Comparison of ENCODE assay signal across 8 cellular contexts in genomic region chr12:126784328-126784921, GRCh38.
DNase-seq lines count a peak whose midpoint lies in the region; ATAC-seq and TF ChIP-seq lines count a peak whose summit lies in the region.

No MANE protein-coding gene starts in this region.

- ATAC-seq in HG02870 (IDR thresholded peaks at IDR 0.05; ENCODE audit: unreplicated experiment) (no peak), HG02610 (IDR thresholded peaks at IDR 0.05; ENCODE audit: unreplicated experiment) (no peak), sciatic nerve (no peak)

- TF ChIP-seq CTCF in LNCAP (IDR thresholded peaks at IDR 0.05) = peak; percentile 50; the same call in 1 of the 2 replicates

- DNase-seq in GM04503 (ENCODE audit: low read depth) (peak; percentile 4), T1000 (lab: John Stamatoyannopoulos, UW) (peak; percentile 12), fibroblast of peridontal ligament (ENCODE audit: extremely low read depth) (peak; percentile 56), retina (peak; percentile 57), sciatic nerve (ENCODE audit: low spot score) (no peak)

- intact Hi-C loops in sciatic nerve (cut with DNase I) = no loop called here
